ENCODE assay signal across 8 cellular contexts in the genomic region with DNA sequence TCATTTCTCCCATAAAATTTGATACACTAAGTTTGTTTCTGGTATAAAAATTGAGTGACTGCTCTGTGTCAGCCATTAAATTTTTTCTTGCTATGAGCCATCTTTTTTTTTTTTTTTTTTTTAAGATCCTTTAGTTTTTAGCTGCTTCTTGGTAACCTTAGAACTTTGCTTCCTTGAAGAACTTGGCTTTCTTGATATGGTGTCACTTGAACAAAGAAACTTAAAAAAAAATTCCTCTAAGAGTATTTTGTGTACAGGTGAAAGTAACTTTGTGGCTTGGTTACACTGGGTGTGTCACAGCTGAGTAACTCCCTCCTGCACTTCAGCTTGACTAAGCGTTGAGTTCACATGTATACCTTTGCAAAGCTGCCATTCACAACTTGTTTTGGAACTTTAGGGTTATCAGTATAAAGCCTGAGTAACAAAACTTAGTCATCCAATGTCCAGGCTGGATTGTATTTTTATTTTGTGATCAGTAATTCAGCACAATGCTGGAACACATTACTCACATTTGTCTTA. TPM values are rescaled to one million over a fixed set of nuclear protein-coding genes. Genes with fewer than 3 reads are reported as not detected.
DNase-seq lines count a peak whose midpoint lies in the region; ATAC-seq, FAIRE-seq and TF ChIP-seq lines count a peak whose summit lies in the region.

No MANE protein-coding gene starts in this region.

- TF ChIP-seq CTCF in keratinocyte (optimal IDR thresholded peaks at IDR 0.05 in 1 of 3, IDR thresholded peaks at IDR 0.05 in 1 of 3, conservative IDR thresholded peaks at IDR 0.05 in 1 of 3; ENCODE audit: extremely low read depth in 1 of 3, insufficient read depth in 2 of 3, low read length in 3 of 3) (no peak), ovary (IDR thresholded peaks at IDR 0.05) (no peak)

- H3K9me3 ChIP-seq in BLaER1 (no peaks in the 10 kb centered on the region), keratinocyte (ENCODE audit: control insufficient read depth, low read depth, low read length) (no peaks in the 10 kb centered on the region), subcutaneous abdominal adipose tissue (ENCODE audit: control insufficient read depth in 5 of 5, low read length in 5 of 5) (no peaks in the 10 kb centered on the region), ovary (no peaks in the 10 kb centered on the region)

- WGBS in ovary, 3 donors, result 45 to 51% (median 50%) methylated on average over 1 of the region's 1 CpG

- H3K4me2 ChIP-seq in BLaER1, result peak overlapping the region; percentile 85
- peak overlapping the region; percentile 97 for H3K4me2 ChIP-seq in keratinocyte (ENCODE audit: control insufficient read depth, extremely low read depth, insufficient read depth, low read depth, low read length)

- 0 out of 2 replicates have a peak overlapping the region, but pooled peaks have one; percentile 62 for H3K9ac ChIP-seq in BLaER1
- peak overlapping the region; percentile 91 for H3K9ac ChIP-seq in keratinocyte (ENCODE audit: control insufficient read depth, extremely low read depth, insufficient read depth, low read length)
- H3K9ac ChIP-seq in subcutaneous abdominal adipose tissue (ENCODE audit: low read length in 5 of 5), result peak overlapping the region in 3 of 5 donors; percentile 85 to 99 (median 96)

- H3K36me3 ChIP-seq in BLaER1 (peaks cover 33% of the 10 kb centered on the region), keratinocyte (ENCODE audit: control insufficient read depth in 2 of 2, extremely low read depth in 1 of 2, insufficient read depth in 2 of 2, low read length in 2 of 2) (peaks cover 3 to 11% of the 10 kb centered on the region in 2 experiments), subcutaneous abdominal adipose tissue (ENCODE audit: control insufficient read depth in 5 of 5, insufficient read depth in 5 of 5, low read length in 5 of 5) (peaks cover 0 to 7% (median 0%) of the 10 kb centered on the region in 5 donors), ovary (no peaks in the 10 kb centered on the region)

- H3K4me3 ChIP-seq in BLaER1 (no peak overlapping the region), keratinocyte (ENCODE audit: control insufficient read depth in 2 of 3, extremely low read depth in 1 of 3, insufficient read depth in 2 of 3, low read depth in 1 of 3, low read length in 3 of 3) (peak overlapping the region; percentile 14 to 81 (median 56)), subcutaneous abdominal adipose tissue (ENCODE audit: low read depth in 1 of 5, low read length in 5 of 5) (peak overlapping the region in 1 of 5 donors; percentile 78), ovary (no peak overlapping the region)

- dilution Hi-C loops in keratinocyte (cut with MboI; ENCODE audit: extremely low pct_ligation_motif_present, low sequenced_read_pairs), result loop anchor here (25.0 kb wide), 1 partner anchor 94 kb away; no protein-coding TSS in a partner anchor

- TF ChIP-seq POLR2A in ovary (IDR thresholded peaks at IDR 0.05), result no peak

- H3K4me1 ChIP-seq in BLaER1, result peaks cover 64% of the 10 kb centered on the region
- peaks cover 41% of the 10 kb centered on the region for H3K4me1 ChIP-seq in keratinocyte (ENCODE audit: control insufficient read depth, extremely low read depth, insufficient read depth, low read length)
- H3K4me1 ChIP-seq in subcutaneous abdominal adipose tissue (ENCODE audit: control insufficient read depth in 5 of 5, insufficient read depth in 5 of 5, low read length in 5 of 5), result peaks cover 3 to 88% (median 83%) of the 10 kb centered on the region in 5 donors
- peaks cover 17% of the 10 kb centered on the region for H3K4me1 ChIP-seq in ovary (ENCODE audit: insufficient read depth)

- H3K27ac ChIP-seq in BLaER1, result no peak overlapping the region
- peak overlapping the region; percentile 93 for H3K27ac ChIP-seq in keratinocyte (ENCODE audit: control insufficient read depth, insufficient read depth, low read length)
- peak overlapping the region; percentile 100 for H3K27ac ChIP-seq in subcutaneous abdominal adipose tissue (ENCODE audit: low read depth, low read length)
- peak overlapping the region in 1 of 2 donors; percentile 72 for H3K27ac ChIP-seq in ovary

- FAIRE-seq in keratinocyte (lab: Jason Lieb, UNC), result peak; percentile 69

- peaks cover 4% of the 10 kb centered on the region for H3K9me1 ChIP-seq in keratinocyte (ENCODE audit: control insufficient read depth, extremely low read depth, insufficient read depth, low read length)

- ATAC-seq in GM19324 (IDR thresholded peaks at IDR 0.05; ENCODE audit: low FRiP score, unreplicated experiment), result peak; percentile 26

- H2AFZ ChIP-seq in keratinocyte (ENCODE audit: control insufficient read depth, low read length), result no peak overlapping the region

- DNase-seq in HT1080 (ENCODE audit: low read depth), result peak; percentile 85
- DNase-seq in activated gamma-delta T cell treated with anti-CD3 and anti-CD28 coated beads, Interleukin-2, amount 50 U/mL, for 16 hours (ENCODE audit: low read depth), result peak; percentile 30
- DNase-seq in keratinocyte (ENCODE audit: low read depth, low spot score), result peak; percentile 90
- DNase-seq in GM19240 (ENCODE audit: insufficient read length, low spot score), result no peak
- DNase-seq in ovary, result no peak

- peaks cover 5% of the 10 kb centered on the region; the same call in 1 of the 2 replicates for H4K20me1 ChIP-seq in BLaER1
- H4K20me1 ChIP-seq in keratinocyte (ENCODE audit: control insufficient read depth, extremely low read depth, insufficient read depth, low read length), result peaks cover 2% of the 10 kb centered on the region

- TF ChIP-seq EP300 in ovary (IDR thresholded peaks at IDR 0.05), result no peak

- intact Hi-C loops in ovary (cut with DNase I), result loop anchor here in 1 of 4 donors (5.0 kb wide), 1 partner anchor 74 kb away; no protein-coding TSS in a partner anchor

- H3K27me3 ChIP-seq in BLaER1, result no peaks in the 10 kb centered on the region
- H3K27me3 ChIP-seq in keratinocyte (ENCODE audit: control insufficient read depth, extremely low read depth, insufficient read depth, low read length), result no peaks in the 10 kb centered on the region
- H3K27me3 ChIP-seq in subcutaneous abdominal adipose tissue (ENCODE audit: control insufficient read depth in 5 of 5, insufficient read depth in 4 of 5, low read length in 5 of 5), result no peaks in the 10 kb centered on the region
- no peaks in the 10 kb centered on the region for H3K27me3 ChIP-seq in ovary

- peaks cover 92% of the 10 kb centered on the region for H3K79me2 ChIP-seq in keratinocyte (ENCODE audit: control insufficient read depth, insufficient read depth, low read length)

RNA-seq across cellular contexts. Expression of gene CHD2, which starts 6.5 kb away (rescaled TPM):
- 16.7 and 28.1 TPM in 2 replicates for total RNA-seq in HT1080 (2014; rRNA removed; shearing (Covaris generic))
- polyA plus RNA-seq in HT1080 (2015; cell fraction: cytosol; rRNA removed), result 24.0 and 28.3 TPM in 2 replicates
- polyA plus RNA-seq in HT1080 (2015; cell fraction: nucleus; rRNA removed), result 84.1 TPM in 2 replicates
- polyA plus RNA-seq in keratinocyte (35.3 to 62.0 TPM (median 50.8 TPM) in 3 replicates), ovary (10 to 100 TPM; 43.6 to 73.9 TPM)
- 361 TPM for polyA plus RNA-seq in keratinocyte (2011; ENCODE audit: low read depth)
- 35.2 and 40.9 TPM in 2 replicates for polyA plus RNA-seq in keratinocyte (2011; cell fraction: cytosol; rRNA removed)
- polyA plus RNA-seq in keratinocyte (2011; cell fraction: nucleus; rRNA removed), result 193 and 213 TPM in 2 replicates
- polyA plus RNA-seq in keratinocyte (2012; ENCODE audit: low replicate concordance), result 30.4 and 63.0 TPM in 2 replicates
- 64.5 to 125 TPM (median 70.1 TPM) in 3 replicates for polyA minus RNA-seq in keratinocyte
- polyA minus RNA-seq in keratinocyte (2011; cell fraction: cytosol; rRNA and poly(A)+ RNA removed), result 31.3 TPM
- 143 and 290 TPM in 2 replicates for polyA minus RNA-seq in keratinocyte (2011; cell fraction: nucleus; rRNA and poly(A)+ RNA removed)
- 100 to 1,000 TPM in 4 of 7 donors, 10 to 100 TPM in 3; 83.8 to 146 (median 106) TPM for total RNA-seq in ovary

Comparison
In these comparisons a context has a peak if more than half of its experiments do, and no peak if none do; other contexts are left out.
1. H3K4me3 ChIP-seq: peak in keratinocyte (3 of 3); none in BLaER1 (single experiment) and ovary (single experiment).
2. DNase-seq: peak in HT1080 (single experiment), activated gamma-delta T cell treated with anti-CD3 and anti-CD28 coated beads, Interleukin-2, amount 50 U/mL, for 16 hours (single experiment) and keratinocyte (single experiment); none in GM19240 (single experiment) and ovary (0 of 5).
3. Peak in every context shown above with its lines, with median percentiles within 50 percentile points of each other: H3K9ac ChIP-seq.